In genomic region chr5:52771343-52772039, GRCh38 we compare ENCODE assay signal across 10 cellular contexts. TPM values are rescaled to one million over a fixed set of nuclear protein-coding genes. Genes with fewer than 3 reads are reported as not detected.
DNase-seq lines count a peak whose midpoint lies in the region; ATAC-seq and TF ChIP-seq lines count a peak whose summit lies in the region.
"Had no signal": no experiment of that assay in that cellular context is flagged by ENCODE, and none has a peak within 500 bp of the region (broad histone marks: within the 10 kb centered on the region; RNA-seq: fewer than 3 reads in every experiment).

No MANE protein-coding gene starts in this region.

- intact Hi-C loops in MCF 10A (cut with micrococcal nuclease) = no loop called here

- ATAC-seq in GM19351 (IDR thresholded peaks at IDR 0.05; ENCODE audit: unreplicated experiment) (peak; percentile 94), HG02870 (IDR thresholded peaks at IDR 0.05; ENCODE audit: unreplicated experiment) (peak; percentile 85)
- ATAC-seq: upper lobe of right lung had no signal

- H3K27me3 Mint-ChIP-seq in T-helper 2 cell treated with Interferon-gamma antibody and Interleukin-4, amounts not matched to agents 5 μg/mL and 100 μg/mL, for 36 hours (ENCODE audit: low read depth) = peaks cover 10% of the 10 kb centered on the region
- H3K27me3 Mint-ChIP-seq in MCF 10A (ENCODE audit: insufficient read depth, unreplicated experiment) (peaks cover 25% of the 10 kb centered on the region), osteocyte (ENCODE audit: unreplicated experiment) (peaks cover 1% of the 10 kb centered on the region)

- peaks cover 58% of the 10 kb centered on the region for H3K4me1 Mint-ChIP-seq in T-helper 2 cell treated with Interferon-gamma antibody and Interleukin-4, amounts not matched to agents 5 μg/mL and 100 μg/mL, for 36 hours (ENCODE audit: low read depth)
- no peaks in the 10 kb centered on the region for H3K4me1 Mint-ChIP-seq in MCF 10A (ENCODE audit: insufficient read depth, unreplicated experiment)
- peaks cover 5% of the 10 kb centered on the region for H3K4me1 Mint-ChIP-seq in osteocyte (ENCODE audit: unreplicated experiment)

- H3K9me3 Mint-ChIP-seq in T-helper 2 cell treated with Interferon-gamma antibody and Interleukin-4, amounts not matched to agents 5 μg/mL and 100 μg/mL, for 36 hours = peaks cover 3% of the 10 kb centered on the region
- H3K9me3 Mint-ChIP-seq in MCF 10A (ENCODE audit: unreplicated experiment) (no peaks in the 10 kb centered on the region), osteocyte (ENCODE audit: unreplicated experiment) (no peaks in the 10 kb centered on the region)

- BruUV-seq in MCF 10A (replicated peaks; lab: Mats Ljungman, UMichigan) = no TSS peak

- POLR2A ChIA-PET in MCF 10A (lab: Yijun Ruan, JAX) = no interaction called here

- TF ChIP-seq CTCF in MCF 10A (IDR thresholded peaks at IDR 0.05; ENCODE audit: unreplicated experiment) (no peak), osteocyte (IDR thresholded peaks at IDR 0.05) (no peak)

- H3K4me3 Mint-ChIP-seq in T-helper 2 cell treated with Interferon-gamma antibody and Interleukin-4, amounts not matched to agents 5 μg/mL and 100 μg/mL, for 36 hours = peak overlapping the region; percentile 66
- no peak overlapping the region for H3K4me3 Mint-ChIP-seq in MCF 10A (ENCODE audit: unreplicated experiment)
- H3K4me3 Mint-ChIP-seq in osteocyte (ENCODE audit: unreplicated experiment) = no peak overlapping the region

- H3K36me3 Mint-ChIP-seq in T-helper 2 cell treated with Interferon-gamma antibody and Interleukin-4, amounts not matched to agents 5 μg/mL and 100 μg/mL, for 36 hours (ENCODE audit: low read depth) = peaks cover 10% of the 10 kb centered on the region
- H3K36me3 Mint-ChIP-seq in MCF 10A (ENCODE audit: insufficient read depth, unreplicated experiment) = no peaks in the 10 kb centered on the region
- H3K36me3 Mint-ChIP-seq in osteocyte (ENCODE audit: unreplicated experiment) = no peaks in the 10 kb centered on the region

- CTCF ChIA-PET in MCF 10A (lab: Yijun Ruan, JAX) = interaction anchor here (0.7 kb wide), 2 partner anchors 150 to 1217 kb away, joined by 3 read pairs; no protein-coding TSS in a partner anchor

- peak; percentile 53 for DNase-seq in T-helper 2 cell treated with Interferon-gamma antibody and Interleukin-4, amounts not matched to agents 5 μg/mL and 100 μg/mL, for 36 hours (ENCODE audit: low spot score)
- DNase-seq in stimulated activated CD8-positive, alpha-beta memory T cell treated with anti-CD3 and anti-CD28 coated beads, Interleukin-4, amount 100 ng/mL, for 24 hours (ENCODE audit: low read depth) = peak; percentile 4
- no peak for DNase-seq in MCF 10A (ENCODE audit: unreplicated experiment)
- no peak for DNase-seq in NCI-H2227 (lab: John Stamatoyannopoulos, UW; ENCODE audit: unreplicated experiment)
- no peak for DNase-seq in osteocyte (ENCODE audit: extremely low spot score, unreplicated experiment)
- DNase-seq: NCI-H510A treated with DMSO at 0.1 percent for 48 hours, nucleus accumbens, upper lobe of right lung had no signal

- peak overlapping the region; percentile 82 for H3K27ac Mint-ChIP-seq in T-helper 2 cell treated with Interferon-gamma antibody and Interleukin-4, amounts not matched to agents 5 μg/mL and 100 μg/mL, for 36 hours
- H3K27ac Mint-ChIP-seq in MCF 10A (ENCODE audit: low read depth, unreplicated experiment) (no peak overlapping the region), osteocyte (ENCODE audit: unreplicated experiment) (no peak overlapping the region)

RNA-seq across cellular contexts. Expression of gene ITGA1, which starts 16.2 kb away (rescaled TPM):
- total RNA-seq in MCF 10A (2022) (5.3 and 7.7 TPM in 2 replicates), osteocyte (143 and 150 TPM in 2 replicates)

RNA-seq across cellular contexts. Expression of gene PELO, which starts 16.2 kb away (rescaled TPM):
- total RNA-seq in MCF 10A (2022) (22.5 and 23.1 TPM in 2 replicates), osteocyte (82.4 and 83.7 TPM in 2 replicates)

Comparison
In these comparisons a context has a peak if more than half of its experiments do, and no peak if none do; other contexts are left out.
1. DNase-seq: peak in T-helper 2 cell treated with Interferon-gamma antibody and Interleukin-4, amounts not matched to agents 5 μg/mL and 100 μg/mL, for 36 hours (single experiment) and stimulated activated CD8-positive, alpha-beta memory T cell treated with anti-CD3 and anti-CD28 coated beads, Interleukin-4, amount 100 ng/mL, for 24 hours (single experiment); none in MCF 10A (single experiment), NCI-H2227 (single experiment) and osteocyte (single experiment).
2. RNA of gene ITGA1, which starts 16.2 kb away (total RNA-seq): 143 to 150 TPM in osteocyte; 5.3 to 7.7 TPM in MCF 10A; every median in the first group is over 10 times any median in the second.